Comparison of ENCODE assay signal across 9 cellular contexts in the genomic region with DNA sequence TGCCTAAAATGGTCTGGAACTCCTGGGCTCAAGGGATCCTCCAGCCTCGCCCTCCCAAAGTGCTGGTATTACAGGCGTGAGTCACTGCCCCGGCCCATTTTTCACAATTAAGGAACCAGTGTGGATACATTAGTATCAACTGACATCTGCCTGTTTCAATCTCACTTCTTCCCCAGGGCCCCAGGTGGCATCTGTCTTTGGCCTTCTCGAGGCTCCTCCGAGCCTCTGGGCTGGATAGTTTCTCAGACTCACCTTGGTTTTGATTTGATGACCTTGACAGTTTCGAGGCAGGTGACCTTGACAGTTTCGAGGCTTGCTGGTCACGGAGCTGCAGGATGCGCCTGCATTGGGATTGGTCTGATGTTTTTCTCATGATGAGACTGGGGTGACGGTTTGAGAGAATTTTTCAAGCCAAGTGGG. TPM values are rescaled to one million over a fixed set of nuclear protein-coding genes. Genes with fewer than 3 reads are reported as not detected.
DNase-seq lines count a peak whose midpoint lies in the region; ATAC-seq and TF ChIP-seq lines count a peak whose summit lies in the region.
"Had no signal": no experiment of that assay in that cellular context is flagged by ENCODE, and none has a peak within 500 bp of the region (broad histone marks: within the 10 kb centered on the region; RNA-seq: fewer than 3 reads in every experiment).

No MANE protein-coding gene starts in this region.

- H3K36me3 Mint-ChIP-seq in naive B cell, result no peaks in the 10 kb centered on the region

- no peak overlapping the region for H3K4me3 ChIP-seq in lower leg skin (ENCODE audit: low read depth, poor library complexity, severe bottlenecking)

- TF ChIP-seq POLR2A in GM18505 (IDR thresholded peaks at IDR 0.05; ENCODE audit: borderline replicate concordance, extremely low read depth, insufficient read depth, insufficient read length), result no peak
- TF ChIP-seq POLR2A in lower leg skin (IDR thresholded peaks at IDR 0.05), result no peak

- H3K27ac Mint-ChIP-seq in naive B cell, result peak overlapping the region in 4 of 6 donors; percentile 16 to 93 (median 65)

- 47 to 52% methylated on average over 10 of the region's 10 CpGs for WGBS in lower leg skin, 2 donors

- ATAC-seq in GM18505 (IDR thresholded peaks at IDR 0.05; ENCODE audit: unreplicated experiment) (peak; percentile 37), HG03064 (IDR thresholded peaks at IDR 0.05; ENCODE audit: low read depth, unreplicated experiment) (peak; percentile 35), naive B cell (ENCODE audit: low read depth in 2 of 2) (peak; percentile 34 to 49)

- peaks cover 0 to 5% (median 0%) of the 10 kb centered on the region in 7 donors for H3K9me3 Mint-ChIP-seq in naive B cell

- TF ChIP-seq CTCF in lower leg skin (IDR thresholded peaks at IDR 0.05), result no peak

- intact Hi-C loops in lower leg skin (cut with DNase I; ENCODE audit: low total_unique reads), result no loop called here

- H3K27me3 Mint-ChIP-seq in naive B cell, result peaks cover 9 to 31% (median 13%) of the 10 kb centered on the region in 3 donors

- DNase-seq in SW480 (ENCODE audit: low spot score) (peak; percentile 69), naive B cell (peak; percentile 15), HuH-7.5 (ENCODE audit: low spot score) (no peak), cerebellar cortex (ENCODE audit: low spot score) (no peak), NCI-H1436 (lab: John Stamatoyannopoulos, UW) (no peak), lower leg skin (ENCODE audit: low spot score in 2 of 2) (no peak)
- DNase-seq: foreskin melanocyte had no signal

- peaks cover 26 to 33% (median 30%) of the 10 kb centered on the region in 3 donors for H3K4me1 Mint-ChIP-seq in naive B cell

- H3K4me3 Mint-ChIP-seq in naive B cell, result peak overlapping the region; percentile 0 to 90 (median 76)

RNA-seq across cellular contexts. Expression of a gene that starts 41.0 kb away (rescaled TPM):
- 10 to 100 TPM in 1 of 6 donors, 1 to 10 TPM in 5; 2.4 to 15.8 (median 4.0) TPM for polyA plus RNA-seq in naive B cell (ENCODE audit: low read depth in 6 of 6)
- total RNA-seq in lower leg skin, result 100 to 1,000 TPM in 3 of 4 donors, 10 to 100 TPM in 1; 92.1 to 262 (median 137) TPM

Comparison
In these comparisons a context has a peak if more than half of its experiments do, and no peak if none do; other contexts are left out.
1. DNase-seq: peak in SW480 (single experiment) and naive B cell (single experiment); none in HuH-7.5 (single experiment), cerebellar cortex (single experiment), NCI-H1436 (single experiment) and lower leg skin (0 of 2).
2. Peak in every context shown above with its lines, with median percentiles within 50 percentile points of each other: ATAC-seq.